ENCODE assay signal across 10 cellular contexts in genomic region chr1:208159542-208160258, GRCh38.
A peak's percentile ranks its signal among the peaks of the same experiment; 100 is the strongest.
DNase-seq lines count a peak whose midpoint lies in the region; ATAC-seq and TF ChIP-seq lines count a peak whose summit lies in the region.
"Had no signal": no experiment of that assay in that cellular context is flagged by ENCODE, and none has a peak within 500 bp of the region (broad histone marks: within the 10 kb centered on the region; RNA-seq: fewer than 3 reads in every experiment).

No MANE protein-coding gene starts in this region.

- no peaks in the 10 kb centered on the region for H3K79me2 ChIP-seq in osteoblast (ENCODE audit: insufficient read depth, low read length)

- H3K4me2 ChIP-seq in osteoblast (ENCODE audit: insufficient read depth, low read length) = no peak overlapping the region

- H4K20me1 ChIP-seq in osteoblast (ENCODE audit: insufficient read depth, low read length) = no peaks in the 10 kb centered on the region

- TF ChIP-seq CTCF in osteoblast (IDR thresholded peaks at IDR 0.05; ENCODE audit: extremely low read depth, low read depth, low read length) = no peak

- DNase-seq in Ammon's horn (ENCODE audit: low spot score) = peak; percentile 49
- peak; percentile 66 for DNase-seq in NCI-H446 treated with DMSO at 0.1 percent for 48 hours (lab: John Stamatoyannopoulos, UW)
- peak; percentile 92 for DNase-seq in fibroblast of gingiva (ENCODE audit: low read depth)
- peak; percentile 69 for DNase-seq in osteoblast (ENCODE audit: insufficient read length, low spot score, missing footprints)
- DNase-seq in DMS53 (lab: John Stamatoyannopoulos, UW) = no peak
- DNase-seq in stimulated activated CD8-positive, alpha-beta memory T cell treated with anti-CD3 and anti-CD28 coated beads, Interleukin-4, amount 100 ng/mL, for 48 hours = no peak
- DNase-seq: kidney, NCI-H774 had no signal

- H3K9me3 ChIP-seq in osteoblast (ENCODE audit: low read depth, low read length) = no peaks in the 10 kb centered on the region

- H3K27me3 ChIP-seq in osteoblast (ENCODE audit: insufficient read depth, low read length) = no peaks in the 10 kb centered on the region

- H3K4me1 ChIP-seq in osteoblast (ENCODE audit: insufficient read depth, low read length) = peaks cover 19% of the 10 kb centered on the region

- H3K4me3 ChIP-seq in osteoblast (ENCODE audit: insufficient read depth, low read length) = no peak overlapping the region

- peak overlapping the region; percentile 38 for H2AFZ ChIP-seq in osteoblast (ENCODE audit: low read length)

- H3K27ac ChIP-seq in osteoblast (ENCODE audit: low read depth, low read length) = no peak overlapping the region

- ATAC-seq in HG02588 (IDR thresholded peaks at IDR 0.05; ENCODE audit: unreplicated experiment) = no peak
- no peak for ATAC-seq in GM18907 (IDR thresholded peaks at IDR 0.05; ENCODE audit: unreplicated experiment)

- no peaks in the 10 kb centered on the region for H3K36me3 ChIP-seq in osteoblast (ENCODE audit: insufficient read depth, low read length)

Comparison
In these comparisons a context has a peak if more than half of its experiments do, and no peak if none do; other contexts are left out.
1. DNase-seq: peak in Ammon's horn (single experiment), NCI-H446 treated with DMSO at 0.1 percent for 48 hours (single experiment), fibroblast of gingiva (single experiment) and osteoblast (single experiment); none in DMS53 (single experiment) and stimulated activated CD8-positive, alpha-beta memory T cell treated with anti-CD3 and anti-CD28 coated beads, Interleukin-4, amount 100 ng/mL, for 48 hours (single experiment).